Comparison of ENCODE assay signal across 11 cellular contexts in the genomic region with DNA sequence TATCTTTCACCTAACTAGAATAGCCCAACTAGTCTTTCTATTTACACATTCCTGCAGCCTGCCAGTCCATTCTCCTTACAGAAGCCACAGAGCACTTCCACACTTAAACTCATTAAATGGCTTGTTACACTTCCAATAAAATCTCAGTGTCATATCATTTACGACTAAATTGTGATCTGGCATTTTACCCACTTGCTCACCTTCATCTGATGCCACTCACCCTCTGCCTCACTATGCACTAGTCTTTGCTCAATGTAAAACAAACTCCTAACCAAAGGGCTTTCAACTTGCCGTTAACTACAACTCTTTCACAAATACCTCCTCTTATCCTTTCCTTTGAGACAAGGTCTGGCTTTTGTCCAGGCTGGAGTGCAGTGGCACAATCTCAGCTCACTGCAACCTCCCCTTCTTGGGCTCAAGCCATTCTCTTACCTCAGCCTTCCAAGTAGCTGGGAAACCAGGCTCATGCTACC. TPM values are rescaled to one million over a fixed set of nuclear protein-coding genes. Genes with fewer than 3 reads are reported as not detected.
DNase-seq lines count a peak whose midpoint lies in the region; TF ChIP-seq lines count a peak whose summit lies in the region.
"Had no signal": no experiment of that assay in that cellular context is flagged by ENCODE, and none has a peak within 500 bp of the region (broad histone marks: within the 10 kb centered on the region; RNA-seq: fewer than 3 reads in every experiment).

No MANE protein-coding gene starts in this region.

- 22 to 42% (median 27%) methylated on average over 2 of the region's 2 CpGs for WGBS in stomach, 5 donors

- H3K36me3 ChIP-seq in stomach = peaks cover 0 to 17% (median 11%) of the 10 kb centered on the region in 4 donors
- H3K36me3 ChIP-seq in effector memory CD4-positive, alpha-beta T cell (ENCODE audit: control insufficient read depth, insufficient read depth, low read length) = no peaks in the 10 kb centered on the region

- intact Hi-C loops in stomach (cut with DNase I; ENCODE audit: low total_unique reads) = no loop called here

- TF ChIP-seq POLR2A in stomach (IDR thresholded peaks at IDR 0.05) = no peak

- H3K9me3 ChIP-seq in stomach = no peaks in the 10 kb centered on the region
- no peaks in the 10 kb centered on the region for H3K9me3 ChIP-seq in effector memory CD4-positive, alpha-beta T cell (ENCODE audit: control insufficient read depth, low read length)

- H3K4me3 ChIP-seq in astrocyte of the spinal cord (ENCODE audit: low read depth, low read length) (no peak overlapping the region), stomach (no peak overlapping the region)
- no peak overlapping the region for H3K4me3 ChIP-seq in effector memory CD4-positive, alpha-beta T cell (ENCODE audit: insufficient read depth, low read depth, low read length, poor library complexity, severe bottlenecking)

- H3K27me3 ChIP-seq in stomach = no peaks in the 10 kb centered on the region
- H3K27me3 ChIP-seq in effector memory CD4-positive, alpha-beta T cell (replicated peaks; ENCODE audit: control insufficient read depth, insufficient read depth, low read length, poor library complexity, severe bottlenecking) = no peaks in the 10 kb centered on the region

- in situ Hi-C loops in astrocyte of the spinal cord (cut with HindIII; ENCODE audit: low sequenced_read_pairs) = no loop called here

- DNase-seq in NCI-H2107 treated with DMSO at 0.1 percent for 48 hours (lab: John Stamatoyannopoulos, UW; ENCODE audit: unreplicated experiment) (peak; percentile 31), NCI-H2107 (lab: John Stamatoyannopoulos, UW) (no peak), astrocyte of the spinal cord (ENCODE audit: low read depth, low spot score) (peak; percentile 58), iris pigment epithelial cell (ENCODE audit: low read depth) (peak; percentile 81), stomach (peak; percentile 82), HCEC 1CT (no peak), NCI-H2171 (lab: John Stamatoyannopoulos, UW) (no peak)
- no peak for DNase-seq in effector memory CD4-positive, alpha-beta T cell
- DNase-seq: H9; naive thymus-derived CD4-positive, alpha-beta T cell; NCI-H1694 had no signal

- peaks cover 4 to 31% (median 16%) of the 10 kb centered on the region in 4 donors for H3K4me1 ChIP-seq in stomach
- H3K4me1 ChIP-seq in effector memory CD4-positive, alpha-beta T cell (ENCODE audit: control insufficient read depth, insufficient read depth, low read length, poor library complexity, severe bottlenecking) = no peaks in the 10 kb centered on the region

- no peak for TF ChIP-seq EP300 in stomach (IDR thresholded peaks at IDR 0.05)

- H3K27ac ChIP-seq in stomach = peak overlapping the region in 4 of 5 donors; percentile 20 to 55 (median 39)
- H3K27ac ChIP-seq in effector memory CD4-positive, alpha-beta T cell (ENCODE audit: insufficient read depth, low read length, poor library complexity, severe bottlenecking) = no peak overlapping the region

- TF ChIP-seq CTCF in astrocyte of the spinal cord (IDR thresholded peaks at IDR 0.05; ENCODE audit: low read depth, low read length) (no peak), stomach (IDR thresholded peaks at IDR 0.05) (no peak)

RNA-seq across cellular contexts. Expression of a gene that starts 24.1 kb away (rescaled TPM):
- total RNA-seq in stomach = 10 to 100 TPM; 36.5 to 91.0 (median 45.8) TPM
- 10 to 100 TPM in 1 of 3 donors, 1 to 10 TPM in 2; 8.7 to 27.2 (median 9.7) TPM for polyA plus RNA-seq in stomach

Comparison
In these comparisons a context has a peak if more than half of its experiments do, and no peak if none do; other contexts are left out.
1. DNase-seq: peak in NCI-H2107 treated with DMSO at 0.1 percent for 48 hours (single experiment), astrocyte of the spinal cord (single experiment), iris pigment epithelial cell (single experiment) and stomach (single experiment); none in NCI-H2107 (single experiment), HCEC 1CT (single experiment), NCI-H2171 (single experiment) and effector memory CD4-positive, alpha-beta T cell (0 of 3).